In the genomic region with DNA sequence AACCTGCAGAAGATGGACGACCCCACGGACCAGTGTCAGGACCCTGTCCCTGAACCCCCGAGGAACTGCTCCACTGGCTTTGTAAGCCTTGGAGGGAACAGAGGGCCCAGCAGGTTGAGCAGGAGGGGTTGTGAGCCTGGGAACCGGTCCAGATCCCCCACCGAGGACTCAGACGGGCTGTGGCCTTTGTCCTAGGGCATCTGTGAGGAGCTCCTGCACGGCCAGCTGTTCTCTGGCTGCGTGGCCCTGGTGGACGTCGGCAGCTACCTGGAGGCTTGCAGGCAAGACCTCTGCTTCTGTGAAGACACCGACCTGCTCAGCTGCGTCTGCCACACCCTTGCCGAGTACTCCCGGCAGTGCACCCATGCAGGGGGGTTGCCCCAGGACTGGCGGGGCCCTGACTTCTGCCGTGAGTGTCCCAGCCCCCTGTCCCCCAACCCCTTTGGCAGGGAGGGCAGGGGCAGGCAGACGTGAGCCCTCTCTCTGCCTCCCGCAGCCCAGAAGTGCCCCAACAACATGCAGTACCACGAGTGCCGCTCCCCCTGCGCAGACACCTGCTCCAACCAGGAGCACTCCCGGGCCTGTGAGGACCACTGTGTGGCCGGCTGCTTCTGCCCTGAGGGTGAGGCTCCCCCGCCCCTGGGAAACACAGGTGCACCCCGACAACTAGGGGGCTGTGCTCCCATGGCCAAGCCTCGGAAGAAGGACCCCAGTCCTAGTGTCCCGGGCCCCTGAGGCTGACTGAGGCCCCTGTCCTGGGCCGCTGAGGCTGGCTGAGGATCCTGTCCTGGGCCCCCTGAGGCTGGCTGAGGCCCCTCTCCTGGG, we compare ENCODE assay signal across 1 cellular context.
TF ChIP-seq lines count a peak whose summit lies in the region.

No MANE protein-coding gene starts in this region.

TF ChIP-seq in K562, 482 proteins besides CTCF, POLR2A, EP300 and RAD21:
- TF ChIP-seq ZNF263 (CRISPR knock-in tag; IDR thresholded peaks at IDR 0.05; ENCODE audit: borderline replicate concordance) (peak; percentile 24; the same call in 1 of the 2 replicates), STAG1 (CRISPR knock-in tag; IDR thresholded peaks at IDR 0.05; ENCODE audit: borderline replicate concordance) (no peak)
